Comparison of ENCODE assay signal across 8 cellular contexts in the genomic region with DNA sequence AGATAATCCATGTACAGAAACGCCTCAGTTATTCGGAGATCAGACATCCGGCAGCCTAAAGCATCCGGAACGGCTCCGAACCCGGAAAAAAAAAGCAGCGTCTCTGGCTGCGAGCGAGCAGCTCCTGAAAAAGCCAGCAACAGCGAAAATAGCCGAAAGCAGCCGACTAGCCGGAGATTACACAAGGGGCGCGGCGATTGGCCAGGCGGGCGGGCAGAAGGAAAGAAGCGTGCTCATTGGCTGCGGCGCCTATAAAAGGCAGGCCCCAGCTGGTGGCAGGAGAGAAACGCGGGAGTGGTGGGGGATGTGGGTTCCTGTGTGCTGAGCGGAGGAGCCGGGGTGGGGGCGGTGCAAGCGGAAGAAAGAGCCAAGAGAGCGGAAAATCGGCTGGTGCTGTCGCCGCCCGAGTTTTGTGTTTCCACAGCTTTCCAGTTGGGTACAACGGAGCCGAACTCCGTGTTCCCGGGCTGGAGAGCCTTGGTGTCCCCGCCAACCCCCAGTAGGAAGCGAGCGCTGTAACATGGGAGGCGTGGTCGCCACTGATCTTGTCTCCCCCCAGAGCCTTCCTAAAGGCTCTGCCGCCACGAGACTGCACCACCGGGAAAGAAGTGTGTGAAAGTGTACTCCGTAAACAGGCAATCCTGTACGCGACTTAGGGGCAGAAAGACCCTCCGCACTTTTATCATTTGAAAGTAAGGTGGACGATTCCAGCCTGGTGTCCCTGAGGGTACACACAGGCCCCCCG. TPM values are rescaled to one million over a fixed set of nuclear protein-coding genes. Genes with fewer than 3 reads are reported as not detected.
A peak's percentile ranks its signal among the peaks of the same experiment; 100 is the strongest.
DNase-seq lines count a peak whose midpoint lies in the region; ATAC-seq and TF ChIP-seq lines count a peak whose summit lies in the region.

Gene ARL15, minus strand, starts transcription at position 141 of the 745 bp plus-strand sequence.

- BruUV-seq in PC-3 (replicated peaks; lab: Mats Ljungman, UMichigan): TSS peak; percentile 98

- H2AFZ ChIP-seq in PC-3 (ENCODE audit: low read length): peak within 1 kb of the TSS; percentile 96

- no peak for TF ChIP-seq EP300 in Ishikawa (IDR thresholded peaks at IDR 0.05; ENCODE audit: borderline replicate concordance)

- H3K27ac ChIP-seq in PC-3 (ENCODE audit: low read length): no peak within 1 kb of the TSS
- peak within 1 kb of the TSS; percentile 89 to 91 for H3K27ac ChIP-seq in mucosa of rectum (ENCODE audit: low read depth in 2 of 2, low read length in 2 of 2)

- no peak for TF ChIP-seq CTCF in PC-3 (conservative IDR thresholded peaks at IDR 0.05; ENCODE audit: low read depth, low read length)

- intact Hi-C loops in PC-3 (cut with micrococcal nuclease): loop anchor here (2.0 kb wide), 2 partner anchors 68 to 108 kb away; no protein-coding TSS in a partner anchor

- peak within 1 kb of the TSS; percentile 95 for H3K4me3 ChIP-seq in PC-3 (ENCODE audit: low read length)
- peak within 1 kb of the TSS; percentile 93 to 95 for H3K4me3 ChIP-seq in mucosa of rectum (ENCODE audit: low read length in 2 of 2)

- CTCF ChIA-PET in PC-3 (lab: Charles Lee): interaction anchor here (0.5 to 1.4 kb wide), 6 partner anchors 48 to 1195 kb away, joined by 3 to 6 read pairs (median 3); no protein-coding TSS in a partner anchor

- no peak for TF ChIP-seq RAD21 in Ishikawa (IDR thresholded peaks at IDR 0.05; ENCODE audit: low read depth)

- DNase-seq in DMS114 treated with DMSO at 0.1 percent for 48 hours (lab: John Stamatoyannopoulos, UW; ENCODE audit: unreplicated experiment) (peak; percentile 95), PC-3 (peak; percentile 89), erythroblast (lab: John Stamatoyannopoulos, UW) (peak; percentile 98)
- peak; percentile 96 for DNase-seq in activated T-cell treated with anti-CD3 and anti-CD28 coated beads, Interleukin-2, amount 50 U/mL, for 1 hour
- peak; percentile 97 for DNase-seq in stimulated activated CD8-positive, alpha-beta memory T cell treated with anti-CD3 and anti-CD28 coated beads, Interleukin-4, amount 100 ng/mL, for 48 hours

- H3K27me3 ChIP-seq in PC-3 (ENCODE audit: low read length) (no peaks in the 10 kb centered on the region), mucosa of rectum (ENCODE audit: control insufficient read depth in 2 of 2, insufficient read depth in 2 of 2, low read length in 2 of 2) (no peaks in the 10 kb centered on the region)

- peak within 1 kb of the TSS; percentile 98 for H3K4me2 ChIP-seq in PC-3 (ENCODE audit: low read length)

- no peaks in the 10 kb centered on the region for H3F3A ChIP-seq in PC-3 (ENCODE audit: low read length, unreplicated experiment)

- H3K9ac ChIP-seq in PC-3 (ENCODE audit: low read length) (peak within 1 kb of the TSS; percentile 76), mucosa of rectum (ENCODE audit: low read depth in 1 of 2, low read length in 2 of 2) (peak within 1 kb of the TSS; percentile 91 to 94)

- no peaks in the 10 kb centered on the region for H3K9me2 ChIP-seq in PC-3 (replicated peaks; ENCODE audit: low read length)

- peak; percentile 100 for TF ChIP-seq POLR2A in erythroblast (IDR thresholded peaks at IDR 0.05; ENCODE audit: low read length)

- H3K79me2 ChIP-seq in PC-3 (ENCODE audit: low read length): peaks cover 13% of the 10 kb centered on the region

- H3K4me1 ChIP-seq in PC-3 (ENCODE audit: insufficient read depth, low read length): peaks cover 9% of the 10 kb centered on the region; the same call in 1 of the 2 replicates
- H3K4me1 ChIP-seq in mucosa of rectum (ENCODE audit: control insufficient read depth in 2 of 2, insufficient read depth in 2 of 2, low read length in 2 of 2): peaks cover 3 to 16% of the 10 kb centered on the region in 2 donors

- POLR2A ChIA-PET in PC-3 (lab: Charles Lee; ENCODE audit: unreplicated experiment): interaction anchor here (0.6 to 0.7 kb wide), 5 partner anchors 76 to 594 kb away, joined by 3 to 6 read pairs (median 3); no protein-coding TSS in a partner anchor

- ATAC-seq in GM21576 (IDR thresholded peaks at IDR 0.05; ENCODE audit: unreplicated experiment) (peak; percentile 96), PC-3 (peak; percentile 87)

- H4K20me1 ChIP-seq in PC-3 (ENCODE audit: low read length): no peaks in the 10 kb centered on the region

- H3K9me3 ChIP-seq in PC-3 (ENCODE audit: low read length) (no peaks in the 10 kb centered on the region), mucosa of rectum (ENCODE audit: control insufficient read depth in 2 of 2, low read length in 2 of 2) (no peaks in the 10 kb centered on the region)

- H3K36me3 ChIP-seq in PC-3 (ENCODE audit: low read depth, low read length) (no peaks in the 10 kb centered on the region), mucosa of rectum (ENCODE audit: control insufficient read depth in 2 of 2, insufficient read depth in 2 of 2, low read length in 2 of 2) (no peaks in the 10 kb centered on the region)

TF ChIP-seq in Ishikawa, 13 proteins besides CTCF, POLR2A, EP300 and RAD21:
- TF ChIP-seq TAF1 (IDR thresholded peaks at IDR 0.05; ENCODE audit: low read depth): peak; percentile 83
- no peak for TF ChIP-seq YY1 (IDR thresholded peaks at IDR 0.05; ENCODE audit: low read depth)
- TF ChIP-seq, protein P1, sequence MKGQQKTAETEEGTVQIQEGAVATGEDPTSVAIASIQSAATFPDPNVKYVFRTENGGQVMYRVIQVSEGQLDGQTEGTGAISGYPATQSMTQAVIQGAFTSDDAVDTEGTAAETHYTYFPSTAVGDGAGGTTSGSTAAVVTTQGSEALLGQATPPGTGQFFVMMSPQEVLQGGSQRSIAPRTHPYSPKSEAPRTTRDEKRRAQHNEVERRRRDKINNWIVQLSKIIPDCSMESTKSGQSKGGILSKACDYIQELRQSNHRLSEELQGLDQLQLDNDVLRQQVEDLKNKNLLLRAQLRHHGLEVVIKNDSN (IDR thresholded peaks at IDR 0.05): no peak
- peak; percentile 47; the same call in 1 of the 2 replicates for TF ChIP-seq EGR1 (IDR thresholded peaks at IDR 0.05)
- no peak for TF ChIP-seq CREB1 (IDR thresholded peaks at IDR 0.05; ENCODE audit: low read depth)
- TF ChIP-seq CEBPB (IDR thresholded peaks at IDR 0.05): peak; percentile 88
- no peak for TF ChIP-seq NFIC (IDR thresholded peaks at IDR 0.05)
- TF ChIP-seq FOXM1 (IDR thresholded peaks at IDR 0.05; ENCODE audit: borderline replicate concordance, low read depth): no peak
- TF ChIP-seq, protein P2, sequence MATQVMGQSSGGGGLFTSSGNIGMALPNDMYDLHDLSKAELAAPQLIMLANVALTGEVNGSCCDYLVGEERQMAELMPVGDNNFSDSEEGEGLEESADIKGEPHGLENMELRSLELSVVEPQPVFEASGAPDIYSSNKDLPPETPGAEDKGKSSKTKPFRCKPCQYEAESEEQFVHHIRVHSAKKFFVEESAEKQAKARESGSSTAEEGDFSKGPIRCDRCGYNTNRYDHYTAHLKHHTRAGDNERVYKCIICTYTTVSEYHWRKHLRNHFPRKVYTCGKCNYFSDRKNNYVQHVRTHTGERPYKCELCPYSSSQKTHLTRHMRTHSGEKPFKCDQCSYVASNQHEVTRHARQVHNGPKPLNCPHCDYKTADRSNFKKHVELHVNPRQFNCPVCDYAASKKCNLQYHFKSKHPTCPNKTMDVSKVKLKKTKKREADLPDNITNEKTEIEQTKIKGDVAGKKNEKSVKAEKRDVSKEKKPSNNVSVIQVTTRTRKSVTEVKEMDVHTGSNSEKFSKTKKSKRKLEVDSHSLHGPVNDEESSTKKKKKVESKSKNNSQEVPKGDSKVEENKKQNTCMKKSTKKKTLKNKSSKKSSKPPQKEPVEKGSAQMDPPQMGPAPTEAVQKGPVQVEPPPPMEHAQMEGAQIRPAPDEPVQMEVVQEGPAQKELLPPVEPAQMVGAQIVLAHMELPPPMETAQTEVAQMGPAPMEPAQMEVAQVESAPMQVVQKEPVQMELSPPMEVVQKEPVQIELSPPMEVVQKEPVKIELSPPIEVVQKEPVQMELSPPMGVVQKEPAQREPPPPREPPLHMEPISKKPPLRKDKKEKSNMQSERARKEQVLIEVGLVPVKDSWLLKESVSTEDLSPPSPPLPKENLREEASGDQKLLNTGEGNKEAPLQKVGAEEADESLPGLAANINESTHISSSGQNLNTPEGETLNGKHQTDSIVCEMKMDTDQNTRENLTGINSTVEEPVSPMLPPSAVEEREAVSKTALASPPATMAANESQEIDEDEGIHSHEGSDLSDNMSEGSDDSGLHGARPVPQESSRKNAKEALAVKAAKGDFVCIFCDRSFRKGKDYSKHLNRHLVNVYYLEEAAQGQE (IDR thresholded peaks at IDR 0.05; ENCODE audit: low read depth): no peak
- peak; percentile 36; the same call in 1 of the 2 replicates for TF ChIP-seq TCF12 (IDR thresholded peaks at IDR 0.05; ENCODE audit: low read depth)
- no peak; the same call in 1 of the 2 replicates for TF ChIP-seq ZBTB7A (IDR thresholded peaks at IDR 0.05; ENCODE audit: low read depth)
- TF ChIP-seq TEAD4 (IDR thresholded peaks at IDR 0.05): no peak
- TF ChIP-seq, protein P3, sequence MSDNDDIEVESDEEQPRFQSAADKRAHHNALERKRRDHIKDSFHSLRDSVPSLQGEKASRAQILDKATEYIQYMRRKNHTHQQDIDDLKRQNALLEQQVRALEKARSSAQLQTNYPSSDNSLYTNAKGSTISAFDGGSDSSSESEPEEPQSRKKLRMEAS (IDR thresholded peaks at IDR 0.05): peak; percentile 30
TF ChIP-seq in Ishikawa: peak in this region for 5.

RNA-seq across cellular contexts. Expression of gene ARL15, which starts in this region (rescaled TPM):
- 6.0 and 6.9 TPM in 2 replicates for total RNA-seq in PC-3 (2014; rRNA removed)
